12 cellular contexts compared by ENCODE assay signal in genomic region chr5:181161534-181162175, GRCh38. TPM values are rescaled to one million over a fixed set of nuclear protein-coding genes. Genes with fewer than 3 reads are reported as not detected.
DNase-seq lines count a peak whose midpoint lies in the region; ATAC-seq and TF ChIP-seq lines count a peak whose summit lies in the region.
"Had no signal": no experiment of that assay in that cellular context is flagged by ENCODE, and none has a peak within 500 bp of the region (broad histone marks: within the 10 kb centered on the region; RNA-seq: fewer than 3 reads in every experiment).

No MANE protein-coding gene starts in this region.

- H3K27me3 Mint-ChIP-seq in central memory CD8-positive, alpha-beta T cell = no peaks in the 10 kb centered on the region

- H3K4me1 ChIP-seq in DOHH2 (ENCODE audit: control insufficient read depth, low read length) (peaks cover 49% of the 10 kb centered on the region), aorta (ENCODE audit: control insufficient read depth in 1 of 2, insufficient read depth in 2 of 2, low read length in 2 of 2) (no peaks in the 10 kb centered on the region)
- H3K4me1 ChIP-seq: adrenal gland had no signal

- peaks cover 22% of the 10 kb centered on the region for H3K4me1 Mint-ChIP-seq in central memory CD8-positive, alpha-beta T cell

- H3F3A ChIP-seq in DOHH2 (ENCODE audit: control insufficient read depth, insufficient read depth) (peaks cover 21% of the 10 kb centered on the region), neural cell (ENCODE audit: insufficient read depth, low read length, poor library complexity, severe bottlenecking) (no peaks in the 10 kb centered on the region)

- H3K27ac Mint-ChIP-seq in central memory CD8-positive, alpha-beta T cell (ENCODE audit: low read depth) = peak overlapping the region; percentile 99

- no peaks in the 10 kb centered on the region for H3K79me2 ChIP-seq in DOHH2 (ENCODE audit: control insufficient read depth, low read length)
- no peaks in the 10 kb centered on the region for H3K79me2 ChIP-seq in neural cell (replicated peaks; ENCODE audit: insufficient read depth, low read length)

- H2AFZ ChIP-seq in neural cell (ENCODE audit: low read depth, low read length) = no peak overlapping the region

- intact Hi-C loops in aorta (cut with DNase I) = no loop called here

- peaks cover 27% of the 10 kb centered on the region for H3K36me3 Mint-ChIP-seq in central memory CD8-positive, alpha-beta T cell (ENCODE audit: insufficient read depth)

- WGBS in aorta, 2 donors = 72 to 82% methylated on average over 4 of the region's 4 CpGs

- no peak for ATAC-seq in central memory CD8-positive, alpha-beta T cell (replicated peaks; ENCODE audit: extremely low read depth, poor library complexity, severe bottlenecking)
- no peak for ATAC-seq in GM18498 (IDR thresholded peaks at IDR 0.05; ENCODE audit: unreplicated experiment)
- no peak for ATAC-seq in HG03469 (IDR thresholded peaks at IDR 0.05; ENCODE audit: unreplicated experiment)
- no peak for ATAC-seq in aorta (ENCODE audit: low FRiP score)

- peaks cover 4% of the 10 kb centered on the region for H3K9me3 Mint-ChIP-seq in central memory CD8-positive, alpha-beta T cell

- H3K9me3 ChIP-seq in DOHH2 (ENCODE audit: control insufficient read depth, insufficient read depth, low read length) (no peaks in the 10 kb centered on the region; the same call in 1 of the 2 replicates), KOPT-K1 (ENCODE audit: insufficient read depth, low read length, poor library complexity, severe bottlenecking) (no peaks in the 10 kb centered on the region), neural cell (ENCODE audit: low read length) (no peaks in the 10 kb centered on the region), aorta (ENCODE audit: control insufficient read depth, low read length) (no peaks in the 10 kb centered on the region)
- H3K9me3 ChIP-seq: adrenal gland had no signal

- H3K9me2 ChIP-seq in DOHH2 (replicated peaks; ENCODE audit: control insufficient read depth, low read length) (no peaks in the 10 kb centered on the region), neural cell (ENCODE audit: insufficient read depth, low read length) (no peaks in the 10 kb centered on the region)

- peak overlapping the region; percentile 56 for H3K4me3 Mint-ChIP-seq in central memory CD8-positive, alpha-beta T cell

- TF ChIP-seq RAD21 in neural cell (conservative IDR thresholded peaks at IDR 0.05) = no peak

- H3K4me2 ChIP-seq in DOHH2 (ENCODE audit: low read length) = peak overlapping the region; percentile 63
- no peak overlapping the region for H3K4me2 ChIP-seq in neural cell (ENCODE audit: low read length)

- no peak for TF ChIP-seq CTCF in DOHH2 (IDR thresholded peaks at IDR 0.05; ENCODE audit: low read depth, low read length, poor library complexity, severe bottlenecking)
- TF ChIP-seq CTCF in neural cell (IDR thresholded peaks at IDR 0.05; ENCODE audit: poor library complexity, severe bottlenecking) = no peak

- no peak for TF ChIP-seq EP300 in neural cell (conservative IDR thresholded peaks at IDR 0.05; ENCODE audit: poor library complexity, severe bottlenecking)

- no peak for DNase-seq in central memory CD8-positive, alpha-beta T cell (ENCODE audit: low spot score in 2 of 2)
- DNase-seq in aorta (no peak), HuH-7 (ENCODE audit: low spot score) (no peak)
- DNase-seq: MV-4-11, SIG-M5 had no signal

- no peaks in the 10 kb centered on the region for H3K36me3 ChIP-seq in DOHH2 (ENCODE audit: control insufficient read depth, low read length)
- no peaks in the 10 kb centered on the region for H3K36me3 ChIP-seq in KOPT-K1 (ENCODE audit: insufficient read depth, low read length)
- no peaks in the 10 kb centered on the region for H3K36me3 ChIP-seq in neural cell (ENCODE audit: insufficient read depth, low read length)
- no peaks in the 10 kb centered on the region for H3K36me3 ChIP-seq in aorta (ENCODE audit: control insufficient read depth in 1 of 2, insufficient read depth in 2 of 2, low read length in 1 of 2)
- H3K36me3 ChIP-seq: adrenal gland had no signal

- H3K27ac ChIP-seq in DOHH2 (ENCODE audit: low read depth, low read length) = peak overlapping the region; percentile 48
- peak overlapping the region; percentile 50 for H3K27ac ChIP-seq in KOPT-K1 (ENCODE audit: low read depth, low read length, poor library complexity, severe bottlenecking)
- peak overlapping the region; percentile 55 for H3K27ac ChIP-seq in neural cell (ENCODE audit: low read length)
- H3K27ac ChIP-seq in aorta (ENCODE audit: low read depth in 1 of 2, low read length in 2 of 2) = no peak overlapping the region
- H3K27ac ChIP-seq: adrenal gland had no signal

- H3K27me3 ChIP-seq in DOHH2 (ENCODE audit: control insufficient read depth, low read length) (no peaks in the 10 kb centered on the region), neural cell (ENCODE audit: insufficient read depth, low read depth, low read length) (peaks cover 30% of the 10 kb centered on the region), aorta (ENCODE audit: control insufficient read depth in 1 of 2, insufficient read depth in 2 of 2, low read length in 1 of 2) (no peaks in the 10 kb centered on the region)

- peak overlapping the region; percentile 45 for H3K9ac ChIP-seq in neural cell (ENCODE audit: low read length)

- H4K20me1 ChIP-seq in DOHH2 (ENCODE audit: control insufficient read depth, insufficient read depth, low read depth, low read length) = no peaks in the 10 kb centered on the region
- H4K20me1 ChIP-seq in neural cell (ENCODE audit: insufficient read depth) = no peaks in the 10 kb centered on the region

- peak overlapping the region; percentile 61 for H3K4me3 ChIP-seq in DOHH2 (ENCODE audit: low read length)
- H3K4me3 ChIP-seq in neural cell (ENCODE audit: low read length) = peak overlapping the region; percentile 57
- H3K4me3 ChIP-seq in aorta (ENCODE audit: low read length in 2 of 2) = no peak overlapping the region
- H3K4me3 ChIP-seq: adrenal gland had no signal

TF ChIP-seq in neural cell, 6 proteins besides CTCF, POLR2A, EP300 and RAD21:
- no peak for TF ChIP-seq TAF1 (IDR thresholded peaks at IDR 0.05; ENCODE audit: low read depth)
- no peak for TF ChIP-seq REST (IDR thresholded peaks at IDR 0.05; ENCODE audit: borderline replicate concordance)
- no peak for TF ChIP-seq EZH2 (IDR thresholded peaks at IDR 0.05; ENCODE audit: borderline replicate concordance, insufficient read depth, low read length, poor library complexity, severe bottlenecking)
- TF ChIP-seq MXI1 (conservative IDR thresholded peaks at IDR 0.05; ENCODE audit: poor library complexity, severe bottlenecking) = no peak
- no peak for TF ChIP-seq SMC3 (conservative IDR thresholded peaks at IDR 0.05; ENCODE audit: poor library complexity)
- no peak for TF ChIP-seq POLR2AphosphoS5 (IDR thresholded peaks at IDR 0.05)

RNA-seq across cellular contexts. Expression of gene OR2V2, which starts 14.3 kb away (rescaled TPM):
- not detected in 2 replicates for polyA plus RNA-seq in neural cell
- not detected in 2 replicates for polyA minus RNA-seq in neural cell
- total RNA-seq in aorta = not detected
- not detected for polyA plus RNA-seq in aorta
- total RNA-seq: adrenal gland, subcutaneous adipose tissue had no signal
- polyA plus RNA-seq: adrenal gland had no signal

RNA-seq across cellular contexts. Expression of gene OR2V1, which starts 30.7 kb away (rescaled TPM):
- polyA plus RNA-seq in neural cell = not detected in 2 replicates
- polyA minus RNA-seq in neural cell = not detected in 2 replicates
- total RNA-seq in aorta = not detected
- polyA plus RNA-seq in aorta = not detected
- total RNA-seq: adrenal gland, subcutaneous adipose tissue had no signal
- polyA plus RNA-seq: adrenal gland had no signal

RNA-seq across cellular contexts. Expression of gene TRIM7, which starts 43.3 kb away (rescaled TPM):
- polyA plus RNA-seq in neural cell (1.4 and 2.1 TPM in 2 replicates), aorta (1 to 10 TPM; 4.3 to 6.3 TPM)
- polyA minus RNA-seq in neural cell = 0.93 TPM in 1 of 2 replicates, not detected in the other
- total RNA-seq in aorta = 1 to 10 TPM; 3.0 to 6.9 TPM

Comparison
In these comparisons a context has a peak if more than half of its experiments do, and no peak if none do; other contexts are left out.
1. H3K27ac ChIP-seq: peak in DOHH2 (single experiment), KOPT-K1 (single experiment) and neural cell (single experiment); none in aorta (0 of 2).
2. H3K4me3 ChIP-seq: peak in DOHH2 (single experiment) and neural cell (single experiment); none in aorta (0 of 2).